1 cellular context compared by ENCODE assay signal in the genomic region with DNA sequence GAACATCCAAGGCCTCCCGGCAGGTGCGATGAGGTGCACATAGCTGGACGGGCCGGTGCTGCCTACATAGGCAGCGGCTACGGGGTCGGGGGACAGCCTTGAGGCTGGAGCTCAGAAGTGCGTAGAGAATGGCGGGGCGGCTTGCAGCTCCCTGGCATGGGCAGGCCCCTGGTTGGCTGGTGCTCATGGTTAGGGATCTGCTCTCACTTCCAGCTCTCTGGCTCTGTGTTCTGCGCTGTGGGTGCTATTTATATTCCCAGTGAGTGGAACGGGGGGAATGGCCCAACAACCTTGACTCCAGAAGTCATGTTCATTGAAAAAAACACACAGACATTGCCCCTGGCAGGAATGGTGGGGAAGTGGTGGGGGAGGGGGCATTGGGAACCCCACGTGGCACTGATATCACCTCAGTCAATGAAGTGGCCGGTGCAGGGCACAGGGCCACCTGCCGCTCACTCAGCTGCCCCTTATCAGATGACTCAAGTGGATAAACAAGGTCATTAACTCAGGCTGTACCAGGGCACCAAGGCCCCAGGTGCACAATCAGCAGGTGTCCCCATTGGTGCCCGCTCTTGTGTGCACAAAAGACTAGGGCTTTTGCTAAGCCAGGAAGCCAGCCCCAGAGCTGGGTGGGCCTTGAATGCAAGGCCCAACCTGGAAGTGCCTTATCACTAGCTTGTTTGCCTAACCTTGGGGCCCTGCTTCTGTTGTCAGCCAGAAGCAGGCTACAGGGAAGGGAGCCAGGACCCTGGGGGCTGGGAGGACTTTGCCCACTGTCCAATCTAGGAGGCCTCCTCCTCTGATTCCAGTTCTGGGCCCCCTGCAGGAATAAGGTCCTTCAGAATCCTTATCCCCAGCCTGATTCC.
TF ChIP-seq lines count a peak whose summit lies in the region.

Gene NR0B2, minus strand, starts transcription at position 222 of the 866 bp plus-strand sequence. Its CDS starts 35 bp downstream, at position 187.

TF ChIP-seq in HepG2, 621 proteins besides CTCF, POLR2A, EP300 and RAD21 (continued from another document):
- no peak for TF ChIP-seq SRSF9 (IDR thresholded peaks at IDR 0.05; ENCODE audit: borderline replicate concordance, insufficient read depth, low read depth, low read length, poor library complexity, severe bottlenecking)
- no peak for TF ChIP-seq ZNF512 (CRISPR knock-in tag; IDR thresholded peaks at IDR 0.05)
- TF ChIP-seq DR1 (CRISPR knock-in tag; IDR thresholded peaks at IDR 0.05) = peak; percentile 97
- TF ChIP-seq, protein P1, sequence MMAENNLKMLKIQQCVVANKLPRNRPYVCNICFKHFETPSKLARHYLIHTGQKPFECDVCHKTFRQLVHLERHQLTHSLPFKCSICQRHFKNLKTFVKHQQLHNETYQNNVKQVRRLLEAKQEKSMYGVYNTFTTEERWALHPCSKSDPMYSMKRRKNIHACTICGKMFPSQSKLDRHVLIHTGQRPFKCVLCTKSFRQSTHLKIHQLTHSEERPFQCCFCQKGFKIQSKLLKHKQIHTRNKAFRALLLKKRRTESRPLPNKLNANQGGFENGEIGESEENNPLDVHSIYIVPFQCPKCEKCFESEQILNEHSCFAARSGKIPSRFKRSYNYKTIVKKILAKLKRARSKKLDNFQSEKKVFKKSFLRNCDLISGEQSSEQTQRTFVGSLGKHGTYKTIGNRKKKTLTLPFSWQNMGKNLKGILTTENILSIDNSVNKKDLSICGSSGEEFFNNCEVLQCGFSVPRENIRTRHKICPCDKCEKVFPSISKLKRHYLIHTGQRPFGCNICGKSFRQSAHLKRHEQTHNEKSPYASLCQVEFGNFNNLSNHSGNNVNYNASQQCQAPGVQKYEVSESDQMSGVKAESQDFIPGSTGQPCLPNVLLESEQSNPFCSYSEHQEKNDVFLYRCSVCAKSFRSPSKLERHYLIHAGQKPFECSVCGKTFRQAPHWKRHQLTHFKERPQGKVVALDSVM (CRISPR knock-in tag; IDR thresholded peaks at IDR 0.05) = peak; percentile 59
- TF ChIP-seq ZNF282 (IDR thresholded peaks at IDR 0.05; ENCODE audit: partially characterized antibody) = no peak
- 0 out of 2 replicates have a peak, but pooled peaks have one; percentile 33 for TF ChIP-seq SRF (IDR thresholded peaks at IDR 0.05; ENCODE audit: low read depth, low read length)
- TF ChIP-seq ZSCAN25 (CRISPR knock-in tag; IDR thresholded peaks at IDR 0.05) = no peak; the same call in 1 of the 2 replicates
- TF ChIP-seq, protein P2, sequence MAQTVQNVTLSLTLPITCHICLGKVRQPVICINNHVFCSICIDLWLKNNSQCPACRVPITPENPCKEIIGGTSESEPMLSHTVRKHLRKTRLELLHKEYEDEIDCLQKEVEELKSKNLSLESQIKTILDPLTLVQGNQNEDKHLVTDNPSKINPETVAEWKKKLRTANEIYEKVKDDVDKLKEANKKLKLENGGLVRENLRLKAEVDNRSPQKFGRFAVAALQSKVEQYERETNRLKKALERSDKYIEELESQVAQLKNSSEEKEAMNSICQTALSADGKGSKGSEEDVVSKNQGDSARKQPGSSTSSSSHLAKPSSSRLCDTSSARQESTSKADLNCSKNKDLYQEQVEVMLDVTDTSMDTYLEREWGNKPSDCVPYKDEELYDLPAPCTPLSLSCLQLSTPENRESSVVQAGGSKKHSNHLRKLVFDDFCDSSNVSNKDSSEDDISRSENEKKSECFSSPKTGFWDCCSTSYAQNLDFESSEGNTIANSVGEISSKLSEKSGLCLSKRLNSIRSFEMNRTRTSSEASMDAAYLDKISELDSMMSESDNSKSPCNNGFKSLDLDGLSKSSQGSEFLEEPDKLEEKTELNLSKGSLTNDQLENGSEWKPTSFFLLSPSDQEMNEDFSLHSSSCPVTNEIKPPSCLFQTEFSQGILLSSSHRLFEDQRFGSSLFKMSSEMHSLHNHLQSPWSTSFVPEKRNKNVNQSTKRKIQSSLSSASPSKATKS (CRISPR knock-in tag; IDR thresholded peaks at IDR 0.05) = no peak
- TF ChIP-seq, protein P3, sequence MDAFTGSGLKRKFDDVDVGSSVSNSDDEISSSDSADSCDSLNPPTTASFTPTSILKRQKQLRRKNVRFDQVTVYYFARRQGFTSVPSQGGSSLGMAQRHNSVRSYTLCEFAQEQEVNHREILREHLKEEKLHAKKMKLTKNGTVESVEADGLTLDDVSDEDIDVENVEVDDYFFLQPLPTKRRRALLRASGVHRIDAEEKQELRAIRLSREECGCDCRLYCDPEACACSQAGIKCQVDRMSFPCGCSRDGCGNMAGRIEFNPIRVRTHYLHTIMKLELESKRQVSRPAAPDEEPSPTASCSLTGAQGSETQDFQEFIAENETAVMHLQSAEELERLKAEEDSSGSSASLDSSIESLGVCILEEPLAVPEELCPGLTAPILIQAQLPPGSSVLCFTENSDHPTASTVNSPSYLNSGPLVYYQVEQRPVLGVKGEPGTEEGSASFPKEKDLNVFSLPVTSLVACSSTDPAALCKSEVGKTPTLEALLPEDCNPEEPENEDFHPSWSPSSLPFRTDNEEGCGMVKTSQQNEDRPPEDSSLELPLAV (CRISPR knock-in tag; conservative IDR thresholded peaks at IDR 0.05; ENCODE audit: low read depth) = no peak
- peak; percentile 40; the same call in 1 of the 2 replicates for TF ChIP-seq TSC22D2 (CRISPR knock-in tag; IDR thresholded peaks at IDR 0.05; ENCODE audit: borderline replicate concordance)
- TF ChIP-seq RERE (CRISPR knock-in tag; IDR thresholded peaks at IDR 0.05; ENCODE audit: low read depth) = peak; percentile 95
- TF ChIP-seq, protein P4, sequence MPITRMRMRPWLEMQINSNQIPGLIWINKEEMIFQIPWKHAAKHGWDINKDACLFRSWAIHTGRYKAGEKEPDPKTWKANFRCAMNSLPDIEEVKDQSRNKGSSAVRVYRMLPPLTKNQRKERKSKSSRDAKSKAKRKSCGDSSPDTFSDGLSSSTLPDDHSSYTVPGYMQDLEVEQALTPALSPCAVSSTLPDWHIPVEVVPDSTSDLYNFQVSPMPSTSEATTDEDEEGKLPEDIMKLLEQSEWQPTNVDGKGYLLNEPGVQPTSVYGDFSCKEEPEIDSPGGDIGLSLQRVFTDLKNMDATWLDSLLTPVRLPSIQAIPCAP (CRISPR knock-in tag; IDR thresholded peaks at IDR 0.05; ENCODE audit: low read depth) = no peak; the same call in 1 of the 2 replicates
- TF ChIP-seq SAP130 (CRISPR knock-in tag; IDR thresholded peaks at IDR 0.05; ENCODE audit: low read depth) = peak; percentile 99
- peak; percentile 91 for TF ChIP-seq MXD4 (CRISPR knock-in tag; IDR thresholded peaks at IDR 0.05)
- TF ChIP-seq ZNF34 (CRISPR knock-in tag; IDR thresholded peaks at IDR 0.05; ENCODE audit: borderline replicate concordance) = peak; percentile 87; the same call in 1 of the 2 replicates
- TF ChIP-seq, protein P5, sequence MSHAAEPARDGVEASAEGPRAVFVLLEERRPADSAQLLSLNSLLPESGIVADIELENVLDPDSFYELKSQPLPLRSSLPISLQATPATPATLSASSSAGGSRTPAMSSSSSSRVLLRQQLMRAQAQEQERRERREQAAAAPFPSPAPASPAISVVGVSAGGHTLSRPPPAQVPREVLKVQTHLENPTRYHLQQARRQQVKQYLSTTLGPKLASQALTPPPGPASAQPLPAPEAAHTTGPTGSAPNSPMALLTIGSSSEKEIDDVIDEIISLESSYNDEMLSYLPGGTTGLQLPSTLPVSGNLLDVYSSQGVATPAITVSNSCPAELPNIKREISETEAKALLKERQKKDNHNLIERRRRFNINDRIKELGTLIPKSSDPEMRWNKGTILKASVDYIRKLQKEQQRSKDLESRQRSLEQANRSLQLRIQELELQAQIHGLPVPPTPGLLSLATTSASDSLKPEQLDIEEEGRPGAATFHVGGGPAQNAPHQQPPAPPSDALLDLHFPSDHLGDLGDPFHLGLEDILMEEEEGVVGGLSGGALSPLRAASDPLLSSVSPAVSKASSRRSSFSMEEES (CRISPR knock-in tag; IDR thresholded peaks at IDR 0.05) = peak; percentile 99
- 0 out of 2 replicates have a peak, but pooled peaks have one; percentile 72 for TF ChIP-seq MAF1 (CRISPR knock-in tag; IDR thresholded peaks at IDR 0.05; ENCODE audit: borderline replicate concordance)
